In genomic region chr4:151658959-151659593, GRCh38 we compare ENCODE assay signal across 11 cellular contexts.
A peak's percentile ranks its signal among the peaks of the same experiment; 100 is the strongest.
DNase-seq lines count a peak whose midpoint lies in the region; ATAC-seq and FAIRE-seq lines count a peak whose summit lies in the region.
"Had no signal": no experiment of that assay in that cellular context is flagged by ENCODE, and none has a peak within 500 bp of the region (broad histone marks: within the 10 kb centered on the region; RNA-seq: fewer than 3 reads in every experiment).

No MANE protein-coding gene starts in this region.

- intact Hi-C loops in activated CD4-positive, alpha-beta T cell treated with anti-CD3 and anti-CD28 coated beads, Interleukin-2, amount 10 ng/mL, durations not matched to agents 24 days and 14 days (cut with micrococcal nuclease), result no loop called here

- H3K4me1 Mint-ChIP-seq in activated CD4-positive, alpha-beta T cell treated with anti-CD3 and anti-CD28 coated beads, Interleukin-2, amount 10 ng/mL, durations not matched to agents 24 days and 14 days, result peaks cover 14% of the 10 kb centered on the region
- peaks cover 30% of the 10 kb centered on the region for H3K4me1 Mint-ChIP-seq in stimulated activated naive CD8-positive, alpha-beta T cell treated with anti-CD3 and anti-CD28 coated beads, Interleukin-15, amount 100 ng/mL, for 72 hours

- H3K4me3 Mint-ChIP-seq in activated CD4-positive, alpha-beta T cell treated with anti-CD3 and anti-CD28 coated beads, Interleukin-2, amount 10 ng/mL, durations not matched to agents 24 days and 14 days, result peak overlapping the region; percentile 4
- H3K4me3 Mint-ChIP-seq in stimulated activated naive CD8-positive, alpha-beta T cell treated with anti-CD3 and anti-CD28 coated beads, Interleukin-15, amount 100 ng/mL, for 72 hours, result no peak overlapping the region

- ATAC-seq in stimulated activated naive CD8-positive, alpha-beta T cell treated with anti-CD3 and anti-CD28 coated beads, Interleukin-15, amount 100 ng/mL, for 72 hours, result peak; percentile 82
- ATAC-seq in HG03025 (IDR thresholded peaks at IDR 0.05; ENCODE audit: low FRiP score, unreplicated experiment) (no peak), HG02588 (IDR thresholded peaks at IDR 0.05; ENCODE audit: unreplicated experiment) (no peak)

- H3K36me3 Mint-ChIP-seq in activated CD4-positive, alpha-beta T cell treated with anti-CD3 and anti-CD28 coated beads, Interleukin-2, amount 10 ng/mL, durations not matched to agents 24 days and 14 days (ENCODE audit: low read depth), result no peaks in the 10 kb centered on the region

- FAIRE-seq in RCC 7860 (lab: Jason Lieb, UNC), result no peak
- FAIRE-seq: A204.1 had no signal

- peak overlapping the region; percentile 61 for H3K27ac Mint-ChIP-seq in activated CD4-positive, alpha-beta T cell treated with anti-CD3 and anti-CD28 coated beads, Interleukin-2, amount 10 ng/mL, durations not matched to agents 24 days and 14 days
- peak overlapping the region; percentile 92 to 94 for H3K27ac Mint-ChIP-seq in stimulated activated naive CD8-positive, alpha-beta T cell treated with anti-CD3 and anti-CD28 coated beads, Interleukin-15, amount 100 ng/mL, for 72 hours

- H3K9me3 Mint-ChIP-seq in activated CD4-positive, alpha-beta T cell treated with anti-CD3 and anti-CD28 coated beads, Interleukin-2, amount 10 ng/mL, durations not matched to agents 24 days and 14 days, result no peaks in the 10 kb centered on the region
- no peaks in the 10 kb centered on the region for H3K9me3 Mint-ChIP-seq in stimulated activated naive CD8-positive, alpha-beta T cell treated with anti-CD3 and anti-CD28 coated beads, Interleukin-15, amount 100 ng/mL, for 72 hours

- no peaks in the 10 kb centered on the region for H3K27me3 Mint-ChIP-seq in activated CD4-positive, alpha-beta T cell treated with anti-CD3 and anti-CD28 coated beads, Interleukin-2, amount 10 ng/mL, durations not matched to agents 24 days and 14 days
- H3K27me3 Mint-ChIP-seq in stimulated activated naive CD8-positive, alpha-beta T cell treated with anti-CD3 and anti-CD28 coated beads, Interleukin-15, amount 100 ng/mL, for 72 hours, result no peaks in the 10 kb centered on the region

- DNase-seq in activated CD4-positive, alpha-beta T cell treated with anti-CD3 and anti-CD28 coated beads, Interleukin-2, amount 10 ng/mL, durations not matched to agents 24 days and 14 days, result no peak
- no peak for DNase-seq in activated CD4-positive, alpha-beta T cell treated with anti-CD3 and anti-CD28 coated beads for 1 hour
- DNase-seq in RCC 7860 (ENCODE audit: low spot score), result peak; percentile 6
- DNase-seq in foreskin melanocyte, result peak; percentile 23
- DNase-seq in stimulated activated naive CD8-positive, alpha-beta T cell treated with anti-CD3 and anti-CD28 coated beads, Interleukin-15, amount 100 ng/mL, for 72 hours, result no peak
- DNase-seq in activated CD4-positive, CD25-positive, alpha-beta regulatory T cell (lab: John Stamatoyannopoulos, UW), result no peak
- DNase-seq: NCI-H2029, upper lobe of left lung had no signal

Comparison
In these comparisons a context has a peak if more than half of its experiments do, and no peak if none do; other contexts are left out.
1. DNase-seq: peak in RCC 7860 (single experiment) and foreskin melanocyte (single experiment); none in activated CD4-positive, alpha-beta T cell treated with anti-CD3 and anti-CD28 coated beads, Interleukin-2, amount 10 ng/mL, durations not matched to agents 24 days and 14 days (single experiment), activated CD4-positive, alpha-beta T cell treated with anti-CD3 and anti-CD28 coated beads for 1 hour (single experiment), stimulated activated naive CD8-positive, alpha-beta T cell treated with anti-CD3 and anti-CD28 coated beads, Interleukin-15, amount 100 ng/mL, for 72 hours (0 of 2) and activated CD4-positive, CD25-positive, alpha-beta regulatory T cell (0 of 4).